In genomic region chr9:98719055-98719454, GRCh38 we compare ENCODE assay signal across 40 cellular contexts. TPM values are rescaled to one million over a fixed set of nuclear protein-coding genes. Genes with fewer than 3 reads are reported as not detected.
"Had no signal": no experiment of that assay in that cellular context is flagged by ENCODE, and none has a peak within 500 bp of the region (broad histone marks: within the 10 kb centered on the region; RNA-seq: fewer than 3 reads in every experiment).

No MANE protein-coding gene starts in this region.

- FAIRE-seq: astrocyte, TTC549 had no signal

- H3K4me3 ChIP-seq: adrenal gland, body of pancreas, breast epithelium, cardiac muscle cell had no signal

- H3K27ac Mint-ChIP-seq: activated B cell treated with CpG ODN at 0.5 μM for 24 hours; activated CD4-positive, alpha-beta memory T cell treated with anti-CD3 and anti-CD28 coated beads for 36 hours; activated CD4-positive, alpha-beta T cell treated with anti-CD3 and anti-CD28 coated beads, Interleukin-2, amount 10 ng/mL, durations not matched to agents 24 days and 14 days; activated CD8-positive, alpha-beta T cell treated with anti-CD3 and anti-CD28 coated beads for 36 hours; activated naive CD4-positive, alpha-beta T cell treated with anti-CD3 and anti-CD28 coated beads for 36 hours; activated naive CD4-positive, alpha-beta T cell treated with anti-CD3 and anti-CD28 coated beads, Interleukin-2, amount 50 U/mL, for 72 hours; activated naive CD8-positive, alpha-beta T cell treated with anti-CD3 and anti-CD28 coated beads for 36 hours; activated T-cell treated with anti-CD3 and anti-CD28 coated beads, Interleukin-2, amount 50 U/mL, for 72 hours; activated T-helper 1 cell treated with anti-CD3 and anti-CD28 coated beads, Interleukin-12 subunit alpha, Interleukin-12 subunit beta, Interleukin-2, Interleukin-4 antibody, amounts not matched to agents 30 ng/mL and 10 ng/mL and 1 ng/mL, durations not matched to agents 14 hours and 24 hours and 36 hours; activated T-helper 17 cell treated with anti-CD3 and anti-CD28 coated beads, Interleukin-2, amount 50 U/mL, for 72 hours; T-helper 1 cell treated with Interleukin-12 subunit alpha and Interleukin-12 subunit beta and Interleukin-4 antibody, amounts not matched to agents 30 μg/mL and 1 μg/mL, for 36 hours; T-helper 2 cell treated with Interferon-gamma antibody and Interleukin-4, amounts not matched to agents 5 μg/mL and 100 μg/mL, for 36 hours had no signal

- H3K4me3 Mint-ChIP-seq: activated B cell treated with CpG ODN at 0.5 μM for 24 hours; activated CD4-positive, alpha-beta memory T cell treated with anti-CD3 and anti-CD28 coated beads for 36 hours; activated CD4-positive, alpha-beta T cell treated with anti-CD3 and anti-CD28 coated beads, Interleukin-2, amount 10 ng/mL, durations not matched to agents 24 days and 14 days; activated CD8-positive, alpha-beta T cell treated with anti-CD3 and anti-CD28 coated beads for 36 hours; activated naive CD4-positive, alpha-beta T cell treated with anti-CD3 and anti-CD28 coated beads for 36 hours; activated naive CD8-positive, alpha-beta T cell treated with anti-CD3 and anti-CD28 coated beads for 36 hours; activated T-cell treated with anti-CD3 and anti-CD28 coated beads, Interleukin-2, amount 50 U/mL, for 4 hours; activated T-cell treated with anti-CD3 and anti-CD28 coated beads, Interleukin-2, amount 50 U/mL, for 72 hours; activated T-helper 1 cell treated with anti-CD3 and anti-CD28 coated beads, Interleukin-12 subunit alpha, Interleukin-12 subunit beta, Interleukin-2, Interleukin-4 antibody, amounts not matched to agents 30 ng/mL and 10 ng/mL and 1 ng/mL, durations not matched to agents 14 hours and 24 hours and 36 hours; activated T-helper 17 cell treated with anti-CD3 and anti-CD28 coated beads, Interleukin-2, amount 50 U/mL, for 72 hours; central memory CD8-positive, alpha-beta T cell; T-helper 1 cell treated with Interleukin-12 subunit alpha and Interleukin-12 subunit beta and Interleukin-4 antibody, amounts not matched to agents 30 μg/mL and 1 μg/mL, for 36 hours; T-helper 2 cell treated with Interferon-gamma antibody and Interleukin-4, amounts not matched to agents 5 μg/mL and 100 μg/mL, for 36 hours had no signal

- DNase-seq: activated B cell treated with CpG ODN at 0.5 μM for 24 hours; activated CD4-positive, alpha-beta memory T cell treated with anti-CD3 and anti-CD28 coated beads for 36 hours; activated CD4-positive, alpha-beta T cell treated with anti-CD3 and anti-CD28 coated beads for 4 hours; activated CD4-positive, alpha-beta T cell treated with anti-CD3 and anti-CD28 coated beads, Interleukin-2, amount 10 ng/mL, durations not matched to agents 24 days and 14 days; activated CD4-positive, alpha-beta T cell treated with anti-CD3 and anti-CD28 coated beads, Interleukin-2, amount 50 U/mL, for 1 hour; activated CD4-positive, alpha-beta T cell treated with anti-CD3 and anti-CD28 coated beads, Interleukin-2, amount 50 U/mL, for 4 hours; activated CD4-positive, CD25-positive, alpha-beta regulatory T cell treated with anti-CD3 and anti-CD28 coated beads, Interleukin-2, amount 50 U/mL, for 72 hours; activated CD8-positive, alpha-beta memory T cell treated with anti-CD3 and anti-CD28 coated beads, Interleukin-2, amount 50 U/mL, for 4 hours; activated CD8-positive, alpha-beta T cell treated with anti-CD3 and anti-CD28 coated beads for 36 hours; activated effector memory CD4-positive, alpha-beta T cell treated with anti-CD3 and anti-CD28 coated beads, Interleukin-2, amount 50 U/mL, for 16 hours; activated gamma-delta T cell treated with Interleukin-2 at 50 U/mL for 16 hours; activated naive CD4-positive, alpha-beta T cell; activated naive CD4-positive, alpha-beta T cell treated with anti-CD3 and anti-CD28 coated beads for 36 hours; activated naive CD4-positive, alpha-beta T cell treated with anti-CD3 and anti-CD28 coated beads, Interleukin-2, amount 50 U/mL, for 16 hours; activated naive CD8-positive, alpha-beta T cell treated with anti-CD3 and anti-CD28 coated beads for 36 hours; activated T-cell treated with anti-CD3 and anti-CD28 coated beads for 4 hours; activated T-cell treated with anti-CD3 and anti-CD28 coated beads, Interleukin-2, amount 50 U/mL, for 1 hour; activated T-cell treated with anti-CD3 and anti-CD28 coated beads, Interleukin-2, amount 50 U/mL, for 4 hours; activated T-cell treated with anti-CD3 and anti-CD28 coated beads, Interleukin-2, amount 50 U/mL, for 72 hours; adrenal gland; amniotic stem cell; aorta; body of pancreas; brain microvascular endothelial cell; caudate nucleus; cerebellar nuclear complex; T-helper 2 cell; T-helper 9 cell had no signal

- ATAC-seq: activated CD8-positive, alpha-beta T cell treated with anti-CD3 and anti-CD28 coated beads for 36 hours; activated naive CD4-positive, alpha-beta T cell treated with anti-CD3 and anti-CD28 coated beads, Interleukin-2, amount 50 U/mL, for 72 hours; activated T-cell treated with anti-CD3 and anti-CD28 coated beads, Interleukin-2, amount 50 U/mL, for 4 hours; activated T-cell treated with anti-CD3 and anti-CD28 coated beads, Interleukin-2, amount 50 U/mL, for 72 hours; activated T-helper 17 cell treated with anti-CD3 and anti-CD28 coated beads, Interleukin-2, amount 50 U/mL, for 72 hours; body of pancreas had no signal

- H3K9me3 Mint-ChIP-seq: activated CD4-positive, alpha-beta memory T cell treated with anti-CD3 and anti-CD28 coated beads for 36 hours; activated CD4-positive, alpha-beta T cell treated with anti-CD3 and anti-CD28 coated beads, Interleukin-2, amount 10 ng/mL, durations not matched to agents 24 days and 14 days; activated CD8-positive, alpha-beta T cell treated with anti-CD3 and anti-CD28 coated beads for 36 hours; activated naive CD4-positive, alpha-beta T cell treated with anti-CD3 and anti-CD28 coated beads for 36 hours; activated naive CD8-positive, alpha-beta T cell treated with anti-CD3 and anti-CD28 coated beads for 36 hours; activated T-cell treated with anti-CD3 and anti-CD28 coated beads, Interleukin-2, amount 50 U/mL, for 72 hours; activated T-helper 1 cell treated with anti-CD3 and anti-CD28 coated beads, Interleukin-12 subunit alpha, Interleukin-12 subunit beta, Interleukin-2, Interleukin-4 antibody, amounts not matched to agents 30 ng/mL and 10 ng/mL and 1 ng/mL, durations not matched to agents 14 hours and 24 hours and 36 hours; central memory CD8-positive, alpha-beta T cell; T-helper 1 cell treated with Interleukin-12 subunit alpha and Interleukin-12 subunit beta and Interleukin-4 antibody, amounts not matched to agents 30 μg/mL and 1 μg/mL, for 36 hours; T-helper 2 cell treated with Interferon-gamma antibody and Interleukin-4, amounts not matched to agents 5 μg/mL and 100 μg/mL, for 36 hours had no signal

- H3K9me3 ChIP-seq: adrenal gland had no signal

- H3K27me3 ChIP-seq: adrenal gland, body of pancreas had no signal

- H3K36me3 Mint-ChIP-seq: activated CD4-positive, alpha-beta memory T cell treated with anti-CD3 and anti-CD28 coated beads for 36 hours; activated naive CD8-positive, alpha-beta T cell treated with anti-CD3 and anti-CD28 coated beads for 36 hours had no signal

- H3K4me1 Mint-ChIP-seq: activated B cell treated with CpG ODN at 0.5 μM for 24 hours; activated CD4-positive, alpha-beta T cell treated with anti-CD3 and anti-CD28 coated beads, Interleukin-2, amount 10 ng/mL, durations not matched to agents 24 days and 14 days; activated naive CD8-positive, alpha-beta T cell treated with anti-CD3 and anti-CD28 coated beads for 36 hours; activated T-helper 17 cell treated with anti-CD3 and anti-CD28 coated beads, Interleukin-2, amount 50 U/mL, for 72 hours; central memory CD8-positive, alpha-beta T cell had no signal

- H3K36me3 ChIP-seq: adrenal gland, brain microvascular endothelial cell, breast epithelium, cardiac muscle cell had no signal

- H3K4me1 ChIP-seq: adrenal gland, body of pancreas, breast epithelium had no signal

- H3K27ac ChIP-seq: adrenal gland, body of pancreas, brain microvascular endothelial cell, breast epithelium, cardiac muscle cell, VCaP had no signal

RNA-seq across cellular contexts. Expression of gene GABBR2, which starts 10.3 kb away (rescaled TPM):
- total RNA-seq: activated B cell treated with CpG ODN at 0.5 μM for 24 hours; activated CD4-positive, alpha-beta memory T cell treated with anti-CD3 and anti-CD28 coated beads for 36 hours; activated CD4-positive, alpha-beta T cell treated with anti-CD3 and anti-CD28 coated beads, Interleukin-2, amount 10 ng/mL, durations not matched to agents 24 days and 14 days; activated CD8-positive, alpha-beta memory T cell treated with anti-CD3 and anti-CD28 coated beads for 36 hours; activated CD8-positive, alpha-beta T cell treated with anti-CD3 and anti-CD28 coated beads for 36 hours; activated naive CD4-positive, alpha-beta T cell treated with anti-CD3 and anti-CD28 coated beads for 36 hours; activated naive CD4-positive, alpha-beta T cell treated with anti-CD3 and anti-CD28 coated beads, Interleukin-2, amount 50 U/mL, for 72 hours; activated naive CD8-positive, alpha-beta T cell treated with anti-CD3 and anti-CD28 coated beads for 36 hours; activated T-cell treated with anti-CD3 and anti-CD28 coated beads, Interleukin-2, amount 50 U/mL, for 4 hours; activated T-cell treated with anti-CD3 and anti-CD28 coated beads, Interleukin-2, amount 50 U/mL, for 72 hours; activated T-helper 1 cell treated with anti-CD3 and anti-CD28 coated beads, Interleukin-12 subunit alpha, Interleukin-12 subunit beta, Interleukin-2, Interleukin-4 antibody, amounts not matched to agents 30 ng/mL and 10 ng/mL and 1 ng/mL, durations not matched to agents 14 hours and 24 hours and 36 hours; activated T-helper 17 cell treated with anti-CD3 and anti-CD28 coated beads, Interleukin-2, amount 50 U/mL, for 72 hours; body of pancreas; breast epithelium had no signal
- polyA plus RNA-seq: aorta, cardiac muscle cell had no signal
